Comparison of ENCODE assay signal across 1 cellular context in the genomic region with DNA sequence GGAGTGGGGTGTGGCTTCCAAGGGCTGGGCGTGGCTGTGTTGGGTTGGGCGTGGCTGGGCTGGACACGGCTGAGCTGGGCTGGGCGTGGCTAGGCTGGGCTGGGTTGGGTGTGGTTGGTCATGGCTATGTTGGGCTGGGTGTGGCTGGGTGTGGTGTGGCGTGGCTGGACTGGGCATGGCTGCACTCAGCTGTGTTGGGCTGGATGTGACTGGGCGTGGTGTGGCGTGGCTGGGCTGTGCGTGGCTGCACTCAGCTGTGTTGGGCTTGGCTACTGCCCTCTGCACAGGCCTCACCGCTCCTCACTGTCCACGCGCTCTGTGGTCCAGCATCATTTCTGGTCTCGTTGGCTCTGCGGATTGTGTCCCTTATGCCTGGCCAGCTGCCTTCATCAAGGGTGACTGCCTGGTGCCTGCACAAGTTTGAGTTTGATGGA.
A peak's percentile ranks its signal among the peaks of the same experiment; 100 is the strongest.
TF ChIP-seq lines count a peak whose summit lies in the region.

No MANE protein-coding gene starts in this region.

TF ChIP-seq in K562, 482 proteins besides CTCF, POLR2A, EP300 and RAD21 (continued from another document and continues in another):
- no peak for TF ChIP-seq TCF7 (IDR thresholded peaks at IDR 0.05; ENCODE audit: borderline replicate concordance)
- TF ChIP-seq, protein P1, sequence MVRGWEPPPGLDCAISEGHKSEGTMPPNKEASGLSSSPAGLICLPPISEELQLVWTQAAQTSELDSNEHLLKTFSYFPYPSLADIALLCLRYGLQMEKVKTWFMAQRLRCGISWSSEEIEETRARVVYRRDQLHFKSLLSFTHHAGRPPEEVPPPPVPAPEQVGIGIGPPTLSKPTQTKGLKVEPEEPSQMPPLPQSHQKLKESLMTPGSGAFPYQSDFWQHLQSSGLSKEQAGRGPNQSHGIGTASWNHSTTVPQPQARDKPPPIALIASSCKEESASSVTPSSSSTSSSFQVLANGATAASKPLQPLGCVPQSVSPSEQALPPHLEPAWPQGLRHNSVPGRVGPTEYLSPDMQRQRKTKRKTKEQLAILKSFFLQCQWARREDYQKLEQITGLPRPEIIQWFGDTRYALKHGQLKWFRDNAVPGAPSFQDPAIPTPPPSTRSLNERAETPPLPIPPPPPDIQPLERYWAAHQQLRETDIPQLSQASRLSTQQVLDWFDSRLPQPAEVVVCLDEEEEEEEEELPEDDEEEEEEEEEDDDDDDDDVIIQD (CRISPR knock-in tag; IDR thresholded peaks at IDR 0.05): no peak
- TF ChIP-seq PHTF2 (CRISPR knock-in tag; IDR thresholded peaks at IDR 0.05): no peak
- TF ChIP-seq SMAD2 (IDR thresholded peaks at IDR 0.05; ENCODE audit: low read depth, low read length): no peak
- TF ChIP-seq, protein P2, sequence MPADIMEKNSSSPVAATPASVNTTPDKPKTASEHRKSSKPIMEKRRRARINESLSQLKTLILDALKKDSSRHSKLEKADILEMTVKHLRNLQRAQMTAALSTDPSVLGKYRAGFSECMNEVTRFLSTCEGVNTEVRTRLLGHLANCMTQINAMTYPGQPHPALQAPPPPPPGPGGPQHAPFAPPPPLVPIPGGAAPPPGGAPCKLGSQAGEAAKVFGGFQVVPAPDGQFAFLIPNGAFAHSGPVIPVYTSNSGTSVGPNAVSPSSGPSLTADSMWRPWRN (IDR thresholded peaks at IDR 0.05; ENCODE audit: low read depth): no peak
- no peak for TF ChIP-seq C11orf30 (IDR thresholded peaks at IDR 0.05; ENCODE audit: low read depth)
- TF ChIP-seq ZNF253 (CRISPR knock-in tag; conservative IDR thresholded peaks at IDR 0.05): no peak
- no peak for TF ChIP-seq ETV6 (IDR thresholded peaks at IDR 0.05; ENCODE audit: borderline replicate concordance in 1 of 2, low read depth in 2 of 2, low read length in 1 of 2)
- no peak for TF ChIP-seq ETV6 (CRISPR knock-in tag; IDR thresholded peaks at IDR 0.05; ENCODE audit: borderline replicate concordance)
- no peak for TF ChIP-seq ZNF121 (CRISPR knock-in tag; conservative IDR thresholded peaks at IDR 0.05)
- TF ChIP-seq KLF1 (tag; IDR thresholded peaks at IDR 0.05): peak; percentile 97
- TF ChIP-seq, protein P3, sequence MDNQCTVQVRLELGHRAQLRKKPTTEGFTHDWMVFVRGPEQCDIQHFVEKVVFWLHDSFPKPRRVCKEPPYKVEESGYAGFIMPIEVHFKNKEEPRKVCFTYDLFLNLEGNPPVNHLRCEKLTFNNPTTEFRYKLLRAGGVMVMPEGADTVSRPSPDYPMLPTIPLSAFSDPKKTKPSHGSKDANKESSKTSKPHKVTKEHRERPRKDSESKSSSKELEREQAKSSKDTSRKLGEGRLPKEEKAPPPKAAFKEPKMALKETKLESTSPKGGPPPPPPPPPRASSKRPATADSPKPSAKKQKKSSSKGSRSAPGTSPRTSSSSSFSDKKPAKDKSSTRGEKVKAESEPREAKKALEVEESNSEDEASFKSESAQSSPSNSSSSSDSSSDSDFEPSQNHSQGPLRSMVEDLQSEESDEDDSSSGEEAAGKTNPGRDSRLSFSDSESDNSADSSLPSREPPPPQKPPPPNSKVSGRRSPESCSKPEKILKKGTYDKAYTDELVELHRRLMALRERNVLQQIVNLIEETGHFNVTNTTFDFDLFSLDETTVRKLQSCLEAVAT (IDR thresholded peaks at IDR 0.05): no peak
- TF ChIP-seq CTBP1 (IDR thresholded peaks at IDR 0.05; ENCODE audit: borderline replicate concordance): peak; percentile 99
- TF ChIP-seq, protein P4, sequence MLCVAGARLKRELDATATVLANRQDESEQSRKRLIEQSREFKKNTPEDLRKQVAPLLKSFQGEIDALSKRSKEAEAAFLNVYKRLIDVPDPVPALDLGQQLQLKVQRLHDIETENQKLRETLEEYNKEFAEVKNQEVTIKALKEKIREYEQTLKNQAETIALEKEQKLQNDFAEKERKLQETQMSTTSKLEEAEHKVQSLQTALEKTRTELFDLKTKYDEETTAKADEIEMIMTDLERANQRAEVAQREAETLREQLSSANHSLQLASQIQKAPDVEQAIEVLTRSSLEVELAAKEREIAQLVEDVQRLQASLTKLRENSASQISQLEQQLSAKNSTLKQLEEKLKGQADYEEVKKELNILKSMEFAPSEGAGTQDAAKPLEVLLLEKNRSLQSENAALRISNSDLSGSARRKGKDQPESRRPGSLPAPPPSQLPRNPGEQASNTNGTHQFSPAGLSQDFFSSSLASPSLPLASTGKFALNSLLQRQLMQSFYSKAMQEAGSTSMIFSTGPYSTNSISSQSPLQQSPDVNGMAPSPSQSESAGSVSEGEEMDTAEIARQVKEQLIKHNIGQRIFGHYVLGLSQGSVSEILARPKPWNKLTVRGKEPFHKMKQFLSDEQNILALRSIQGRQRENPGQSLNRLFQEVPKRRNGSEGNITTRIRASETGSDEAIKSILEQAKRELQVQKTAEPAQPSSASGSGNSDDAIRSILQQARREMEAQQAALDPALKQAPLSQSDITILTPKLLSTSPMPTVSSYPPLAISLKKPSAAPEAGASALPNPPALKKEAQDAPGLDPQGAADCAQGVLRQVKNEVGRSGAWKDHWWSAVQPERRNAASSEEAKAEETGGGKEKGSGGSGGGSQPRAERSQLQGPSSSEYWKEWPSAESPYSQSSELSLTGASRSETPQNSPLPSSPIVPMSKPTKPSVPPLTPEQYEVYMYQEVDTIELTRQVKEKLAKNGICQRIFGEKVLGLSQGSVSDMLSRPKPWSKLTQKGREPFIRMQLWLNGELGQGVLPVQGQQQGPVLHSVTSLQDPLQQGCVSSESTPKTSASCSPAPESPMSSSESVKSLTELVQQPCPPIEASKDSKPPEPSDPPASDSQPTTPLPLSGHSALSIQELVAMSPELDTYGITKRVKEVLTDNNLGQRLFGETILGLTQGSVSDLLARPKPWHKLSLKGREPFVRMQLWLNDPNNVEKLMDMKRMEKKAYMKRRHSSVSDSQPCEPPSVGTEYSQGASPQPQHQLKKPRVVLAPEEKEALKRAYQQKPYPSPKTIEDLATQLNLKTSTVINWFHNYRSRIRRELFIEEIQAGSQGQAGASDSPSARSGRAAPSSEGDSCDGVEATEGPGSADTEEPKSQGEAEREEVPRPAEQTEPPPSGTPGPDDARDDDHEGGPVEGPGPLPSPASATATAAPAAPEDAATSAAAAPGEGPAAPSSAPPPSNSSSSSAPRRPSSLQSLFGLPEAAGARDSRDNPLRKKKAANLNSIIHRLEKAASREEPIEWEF (CRISPR knock-in tag; IDR thresholded peaks at IDR 0.05): no peak
- TF ChIP-seq ZNF561 (CRISPR knock-in tag; conservative IDR thresholded peaks at IDR 0.05): no peak
- TF ChIP-seq FOS (IDR thresholded peaks at IDR 0.05; ENCODE audit: extremely low read depth, insufficient read length): no peak
- TF ChIP-seq NELFE (IDR thresholded peaks at IDR 0.05; ENCODE audit: insufficient read depth, insufficient read length): no peak
- TF ChIP-seq ZNF184 (CRISPR knock-in tag; IDR thresholded peaks at IDR 0.05): no peak
- no peak for TF ChIP-seq ZNF444 (CRISPR knock-in tag; IDR thresholded peaks at IDR 0.05)
- TF ChIP-seq PRPF4 (IDR thresholded peaks at IDR 0.05; ENCODE audit: insufficient read depth, low read depth, low read length, poor library complexity, severe bottlenecking): no peak
- TF ChIP-seq RHOXF2B (CRISPR knock-in tag; conservative IDR thresholded peaks at IDR 0.05): no peak
- TF ChIP-seq ZC3H8 (IDR thresholded peaks at IDR 0.05): no peak
- TF ChIP-seq ZNF146 (CRISPR knock-in tag; IDR thresholded peaks at IDR 0.05; ENCODE audit: unreplicated experiment): no peak
- TF ChIP-seq ZNF124 (CRISPR knock-in tag; IDR thresholded peaks at IDR 0.05): no peak
- no peak for TF ChIP-seq ZNF133 (CRISPR knock-in tag; IDR thresholded peaks at IDR 0.05)
- TF ChIP-seq, protein P5, sequence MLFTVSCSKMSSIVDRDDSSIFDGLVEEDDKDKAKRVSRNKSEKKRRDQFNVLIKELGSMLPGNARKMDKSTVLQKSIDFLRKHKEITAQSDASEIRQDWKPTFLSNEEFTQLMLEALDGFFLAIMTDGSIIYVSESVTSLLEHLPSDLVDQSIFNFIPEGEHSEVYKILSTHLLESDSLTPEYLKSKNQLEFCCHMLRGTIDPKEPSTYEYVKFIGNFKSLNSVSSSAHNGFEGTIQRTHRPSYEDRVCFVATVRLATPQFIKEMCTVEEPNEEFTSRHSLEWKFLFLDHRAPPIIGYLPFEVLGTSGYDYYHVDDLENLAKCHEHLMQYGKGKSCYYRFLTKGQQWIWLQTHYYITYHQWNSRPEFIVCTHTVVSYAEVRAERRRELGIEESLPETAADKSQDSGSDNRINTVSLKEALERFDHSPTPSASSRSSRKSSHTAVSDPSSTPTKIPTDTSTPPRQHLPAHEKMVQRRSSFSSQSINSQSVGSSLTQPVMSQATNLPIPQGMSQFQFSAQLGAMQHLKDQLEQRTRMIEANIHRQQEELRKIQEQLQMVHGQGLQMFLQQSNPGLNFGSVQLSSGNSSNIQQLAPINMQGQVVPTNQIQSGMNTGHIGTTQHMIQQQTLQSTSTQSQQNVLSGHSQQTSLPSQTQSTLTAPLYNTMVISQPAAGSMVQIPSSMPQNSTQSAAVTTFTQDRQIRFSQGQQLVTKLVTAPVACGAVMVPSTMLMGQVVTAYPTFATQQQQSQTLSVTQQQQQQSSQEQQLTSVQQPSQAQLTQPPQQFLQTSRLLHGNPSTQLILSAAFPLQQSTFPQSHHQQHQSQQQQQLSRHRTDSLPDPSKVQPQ (CRISPR knock-in tag; IDR thresholded peaks at IDR 0.05; ENCODE audit: borderline replicate concordance): no peak
- no peak for TF ChIP-seq ZNF175 (CRISPR knock-in tag; IDR thresholded peaks at IDR 0.05; ENCODE audit: low read depth)
- no peak for TF ChIP-seq FOXA3 (CRISPR knock-in tag; conservative IDR thresholded peaks at IDR 0.05 in 1 of 2, IDR thresholded peaks at IDR 0.05 in 1 of 2)
- no peak for TF ChIP-seq ZNF354B (CRISPR knock-in tag; IDR thresholded peaks at IDR 0.05)
- no peak for TF ChIP-seq RB1 (IDR thresholded peaks at IDR 0.05; ENCODE audit: low read depth)
- no peak for TF ChIP-seq KHSRP (IDR thresholded peaks at IDR 0.05)
- TF ChIP-seq, protein P6, sequence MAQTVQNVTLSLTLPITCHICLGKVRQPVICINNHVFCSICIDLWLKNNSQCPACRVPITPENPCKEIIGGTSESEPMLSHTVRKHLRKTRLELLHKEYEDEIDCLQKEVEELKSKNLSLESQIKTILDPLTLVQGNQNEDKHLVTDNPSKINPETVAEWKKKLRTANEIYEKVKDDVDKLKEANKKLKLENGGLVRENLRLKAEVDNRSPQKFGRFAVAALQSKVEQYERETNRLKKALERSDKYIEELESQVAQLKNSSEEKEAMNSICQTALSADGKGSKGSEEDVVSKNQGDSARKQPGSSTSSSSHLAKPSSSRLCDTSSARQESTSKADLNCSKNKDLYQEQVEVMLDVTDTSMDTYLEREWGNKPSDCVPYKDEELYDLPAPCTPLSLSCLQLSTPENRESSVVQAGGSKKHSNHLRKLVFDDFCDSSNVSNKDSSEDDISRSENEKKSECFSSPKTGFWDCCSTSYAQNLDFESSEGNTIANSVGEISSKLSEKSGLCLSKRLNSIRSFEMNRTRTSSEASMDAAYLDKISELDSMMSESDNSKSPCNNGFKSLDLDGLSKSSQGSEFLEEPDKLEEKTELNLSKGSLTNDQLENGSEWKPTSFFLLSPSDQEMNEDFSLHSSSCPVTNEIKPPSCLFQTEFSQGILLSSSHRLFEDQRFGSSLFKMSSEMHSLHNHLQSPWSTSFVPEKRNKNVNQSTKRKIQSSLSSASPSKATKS (CRISPR knock-in tag; IDR thresholded peaks at IDR 0.05): no peak
- no peak for TF ChIP-seq CCAR2 (IDR thresholded peaks at IDR 0.05; ENCODE audit: low read depth, low read length)
- TF ChIP-seq SP2 (IDR thresholded peaks at IDR 0.05; ENCODE audit: extremely low read depth, low read depth, low read length, poor library complexity, severe bottlenecking): no peak
- no peak for TF ChIP-seq RFX1 (IDR thresholded peaks at IDR 0.05)
- no peak for TF ChIP-seq CEBPB (tag; IDR thresholded peaks at IDR 0.05)
- TF ChIP-seq TOE1 (IDR thresholded peaks at IDR 0.05; ENCODE audit: borderline replicate concordance): 0 out of 2 replicates have a peak, but pooled peaks have one; percentile 52
- no peak for TF ChIP-seq TOE1 (CRISPR knock-in tag; IDR thresholded peaks at IDR 0.05; ENCODE audit: borderline replicate concordance, low read depth)
- no peak for TF ChIP-seq SRSF3 (IDR thresholded peaks at IDR 0.05; ENCODE audit: insufficient read depth, low read length)
- TF ChIP-seq CBFB (CRISPR knock-in tag; IDR thresholded peaks at IDR 0.05): peak; percentile 27; the same call in 1 of the 2 replicates
- TF ChIP-seq NR2C1 (IDR thresholded peaks at IDR 0.05): no peak
- no peak for TF ChIP-seq NR2C1 (tag; IDR thresholded peaks at IDR 0.05)
- no peak for TF ChIP-seq ZNF699 (CRISPR knock-in tag; IDR thresholded peaks at IDR 0.05; ENCODE audit: insufficient replicate concordance)
- TF ChIP-seq, protein P7, sequence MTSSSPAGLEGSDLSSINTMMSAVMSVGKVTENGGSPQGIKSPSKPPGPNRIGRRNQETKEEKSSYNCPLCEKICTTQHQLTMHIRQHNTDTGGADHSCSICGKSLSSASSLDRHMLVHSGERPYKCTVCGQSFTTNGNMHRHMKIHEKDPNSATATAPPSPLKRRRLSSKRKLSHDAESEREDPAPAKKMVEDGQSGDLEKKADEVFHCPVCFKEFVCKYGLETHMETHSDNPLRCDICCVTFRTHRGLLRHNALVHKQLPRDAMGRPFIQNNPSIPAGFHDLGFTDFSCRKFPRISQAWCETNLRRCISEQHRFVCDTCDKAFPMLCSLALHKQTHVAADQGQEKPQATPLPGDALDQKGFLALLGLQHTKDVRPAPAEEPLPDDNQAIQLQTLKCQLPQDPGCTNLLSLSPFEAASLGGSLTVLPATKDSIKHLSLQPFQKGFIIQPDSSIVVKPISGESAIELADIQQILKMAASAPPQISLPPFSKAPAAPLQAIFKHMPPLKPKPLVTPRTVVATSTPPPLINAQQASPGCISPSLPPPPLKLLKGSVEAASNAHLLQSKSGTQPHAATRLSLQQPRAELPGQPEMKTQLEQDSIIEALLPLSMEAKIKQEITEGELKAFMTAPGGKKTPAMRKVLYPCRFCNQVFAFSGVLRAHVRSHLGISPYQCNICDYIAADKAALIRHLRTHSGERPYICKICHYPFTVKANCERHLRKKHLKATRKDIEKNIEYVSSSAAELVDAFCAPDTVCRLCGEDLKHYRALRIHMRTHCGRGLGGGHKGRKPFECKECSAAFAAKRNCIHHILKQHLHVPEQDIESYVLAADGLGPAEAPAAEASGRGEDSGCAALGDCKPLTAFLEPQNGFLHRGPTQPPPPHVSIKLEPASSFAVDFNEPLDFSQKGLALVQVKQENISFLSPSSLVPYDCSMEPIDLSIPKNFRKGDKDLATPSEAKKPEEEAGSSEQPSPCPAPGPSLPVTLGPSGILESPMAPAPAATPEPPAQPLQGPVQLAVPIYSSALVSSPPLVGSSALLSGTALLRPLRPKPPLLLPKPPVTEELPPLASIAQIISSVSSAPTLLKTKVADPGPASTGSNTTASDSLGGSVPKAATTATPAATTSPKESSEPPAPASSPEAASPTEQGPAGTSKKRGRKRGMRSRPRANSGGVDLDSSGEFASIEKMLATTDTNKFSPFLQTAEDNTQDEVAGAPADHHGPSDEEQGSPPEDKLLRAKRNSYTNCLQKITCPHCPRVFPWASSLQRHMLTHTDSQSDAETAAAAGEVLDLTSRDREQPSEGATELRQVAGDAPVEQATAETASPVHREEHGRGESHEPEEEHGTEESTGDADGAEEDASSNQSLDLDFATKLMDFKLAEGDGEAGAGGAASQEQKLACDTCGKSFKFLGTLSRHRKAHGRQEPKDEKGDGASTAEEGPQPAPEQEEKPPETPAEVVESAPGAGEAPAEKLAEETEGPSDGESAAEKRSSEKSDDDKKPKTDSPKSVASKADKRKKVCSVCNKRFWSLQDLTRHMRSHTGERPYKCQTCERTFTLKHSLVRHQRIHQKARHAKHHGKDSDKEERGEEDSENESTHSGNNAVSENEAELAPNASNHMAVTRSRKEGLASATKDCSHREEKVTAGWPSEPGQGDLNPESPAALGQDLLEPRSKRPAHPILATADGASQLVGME (CRISPR knock-in tag; IDR thresholded peaks at IDR 0.05): no peak
- TF ChIP-seq ELF1 (tag; IDR thresholded peaks at IDR 0.05): no peak
- TF ChIP-seq POLR2G (IDR thresholded peaks at IDR 0.05; ENCODE audit: low read depth, low read length): no peak
- TF ChIP-seq ZNF431 (CRISPR knock-in tag; IDR thresholded peaks at IDR 0.05): no peak
- no peak for TF ChIP-seq BACH1 (tag; IDR thresholded peaks at IDR 0.05)
- TF ChIP-seq SUPT5H (IDR thresholded peaks at IDR 0.05): no peak
